ENCODE assay signal across 9 cellular contexts in the genomic region with DNA sequence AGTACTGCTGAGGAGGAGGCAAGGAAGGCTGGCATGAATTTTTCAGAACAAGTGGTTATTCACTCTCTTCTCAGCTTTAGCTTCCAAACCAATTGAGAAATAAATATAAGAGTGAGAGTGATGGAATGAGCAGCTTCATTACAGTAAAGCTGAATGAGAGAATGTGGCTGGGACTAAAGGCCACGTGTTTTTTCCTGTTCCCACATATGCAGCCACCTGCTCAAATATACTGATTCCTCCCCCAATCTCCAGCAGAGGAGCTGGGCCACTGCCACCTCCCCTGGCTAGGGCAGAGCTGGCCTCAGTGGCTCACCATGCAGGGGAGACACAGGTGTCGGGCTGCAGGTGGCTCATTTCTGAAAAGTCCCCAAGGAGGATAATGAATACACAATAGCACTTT.
"Had no signal": no experiment of that assay in that cellular context is flagged by ENCODE, and none has a peak within 500 bp of the region (broad histone marks: within the 10 kb centered on the region; RNA-seq: fewer than 3 reads in every experiment).

No MANE protein-coding gene starts in this region.

- H3K27ac ChIP-seq: GM23248, HL-60 had no signal

- ATAC-seq: K562 had no signal

- H3K4me3 ChIP-seq: GM23248, K562 had no signal

- H2AFZ ChIP-seq: GM23248 had no signal

- DNase-seq: GM23248, H9, HCEC 1CT, IMR-90, KG1 had no signal

- H3K9ac ChIP-seq: GM23248 had no signal

- FAIRE-seq: H1, H54, K562 had no signal

- H3K4me3 Mint-ChIP-seq: H9 had no signal
